In genomic region chr2:138699421-138699820, GRCh38 we compare ENCODE assay signal across 21 cellular contexts.
"Had no signal": no experiment of that assay in that cellular context is flagged by ENCODE, and none has a peak within 500 bp of the region (broad histone marks: within the 10 kb centered on the region; RNA-seq: fewer than 3 reads in every experiment).

No MANE protein-coding gene starts in this region.

- H3K36me3 ChIP-seq: esophagus muscularis mucosa, lower lobe of right lung, prostate gland, right atrium auricular region, tibial artery had no signal

- H3K4me3 Mint-ChIP-seq: activated CD4-positive, alpha-beta memory T cell treated with anti-CD3 and anti-CD28 coated beads, Interleukin-2, amount 10 ng/mL, durations not matched to agents 7 days and 5 days; activated CD4-positive, alpha-beta T cell treated with anti-CD3 and anti-CD28 coated beads, Interleukin-2, amount 10 ng/mL, durations not matched to agents 24 days and 14 days; activated CD8-positive, alpha-beta memory T cell treated with anti-CD3 and anti-CD28 coated beads, Interleukin-2, amount 10 ng/mL, durations not matched to agents 7 days and 5 days; activated naive CD4-positive, alpha-beta T cell treated with anti-CD3 and anti-CD28 coated beads, Interleukin-2, amount 10 ng/mL, durations not matched to agents 7 days and 5 days; naive B cell; stimulated activated naive CD8-positive, alpha-beta T cell treated with anti-CD3 and anti-CD28 coated beads, Interleukin-15, Interleukin-2, amounts not matched to agents 100 ng/mL and 50 ng/mL, for 24 hours; T-helper 1 cell treated with Interleukin-12 subunit alpha and Interleukin-12 subunit beta and Interleukin-4 antibody, amounts not matched to agents 30 μg/mL and 1 μg/mL, for 36 hours had no signal

- DNase-seq: activated CD4-positive, alpha-beta memory T cell treated with anti-CD3 and anti-CD28 coated beads, Interleukin-2, amount 10 ng/mL, durations not matched to agents 7 days and 5 days; activated CD4-positive, alpha-beta T cell treated with anti-CD3 and anti-CD28 coated beads, Interleukin-2, amount 10 ng/mL, durations not matched to agents 24 days and 14 days; activated CD8-positive, alpha-beta memory T cell treated with anti-CD3 and anti-CD28 coated beads, Interleukin-2, amount 10 ng/mL, durations not matched to agents 7 days and 5 days; activated effector memory CD4-positive, alpha-beta T cell treated with anti-CD3 and anti-CD28 coated beads, Interleukin-2, amount 50 U/mL, for 16 hours; activated naive CD4-positive, alpha-beta T cell treated with anti-CD3 and anti-CD28 coated beads, Interleukin-2, amount 10 ng/mL, durations not matched to agents 7 days and 5 days; activated T-cell treated with anti-CD3 and anti-CD28 coated beads for 4 hours; amygdala; effector CD8-positive, alpha-beta T cell; glutamatergic neuron; kidney; lower lobe of right lung; naive B cell; stimulated activated CD4-positive, alpha-beta T cell treated with anti-CD3 and anti-CD28 coated beads, Interleukin-4, amount 100 ng/mL, for 24 hours; tibial artery had no signal

- H3K27ac ChIP-seq: esophagus muscularis mucosa, hepatocyte, lower lobe of right lung, prostate gland, right atrium auricular region, tibial artery had no signal

- H3K9me3 Mint-ChIP-seq: activated CD4-positive, alpha-beta memory T cell treated with anti-CD3 and anti-CD28 coated beads, Interleukin-2, amount 10 ng/mL, durations not matched to agents 7 days and 5 days; activated CD4-positive, alpha-beta T cell treated with anti-CD3 and anti-CD28 coated beads, Interleukin-2, amount 10 ng/mL, durations not matched to agents 24 days and 14 days; activated naive CD4-positive, alpha-beta T cell treated with anti-CD3 and anti-CD28 coated beads, Interleukin-2, amount 10 ng/mL, durations not matched to agents 7 days and 5 days; naive B cell; stimulated activated naive CD8-positive, alpha-beta T cell treated with anti-CD3 and anti-CD28 coated beads, Interleukin-15, Interleukin-2, amounts not matched to agents 100 ng/mL and 50 ng/mL, for 24 hours; T-helper 1 cell treated with Interleukin-12 subunit alpha and Interleukin-12 subunit beta and Interleukin-4 antibody, amounts not matched to agents 30 μg/mL and 1 μg/mL, for 36 hours had no signal

- H3K4me1 ChIP-seq: esophagus muscularis mucosa, lower lobe of right lung, prostate gland, right atrium auricular region, tibial artery had no signal

- H3K4me1 Mint-ChIP-seq: activated CD4-positive, alpha-beta memory T cell treated with anti-CD3 and anti-CD28 coated beads, Interleukin-2, amount 10 ng/mL, durations not matched to agents 7 days and 5 days; activated CD4-positive, alpha-beta T cell treated with anti-CD3 and anti-CD28 coated beads, Interleukin-2, amount 10 ng/mL, durations not matched to agents 24 days and 14 days; activated CD8-positive, alpha-beta memory T cell treated with anti-CD3 and anti-CD28 coated beads, Interleukin-2, amount 10 ng/mL, durations not matched to agents 7 days and 5 days; activated naive CD4-positive, alpha-beta T cell treated with anti-CD3 and anti-CD28 coated beads, Interleukin-2, amount 10 ng/mL, durations not matched to agents 7 days and 5 days; naive B cell had no signal

- H3K9me3 ChIP-seq: esophagus muscularis mucosa, lower lobe of right lung, prostate gland, right atrium auricular region, tibial artery had no signal

- H3K27ac Mint-ChIP-seq: activated CD4-positive, alpha-beta memory T cell treated with anti-CD3 and anti-CD28 coated beads, Interleukin-2, amount 10 ng/mL, durations not matched to agents 7 days and 5 days; activated CD4-positive, alpha-beta T cell treated with anti-CD3 and anti-CD28 coated beads, Interleukin-2, amount 10 ng/mL, durations not matched to agents 24 days and 14 days; activated CD8-positive, alpha-beta memory T cell treated with anti-CD3 and anti-CD28 coated beads, Interleukin-2, amount 10 ng/mL, durations not matched to agents 7 days and 5 days; activated naive CD4-positive, alpha-beta T cell treated with anti-CD3 and anti-CD28 coated beads, Interleukin-2, amount 10 ng/mL, durations not matched to agents 7 days and 5 days; stimulated activated naive CD8-positive, alpha-beta T cell treated with anti-CD3 and anti-CD28 coated beads, Interleukin-15, Interleukin-2, amounts not matched to agents 100 ng/mL and 50 ng/mL, for 24 hours; T-helper 1 cell treated with Interleukin-12 subunit alpha and Interleukin-12 subunit beta and Interleukin-4 antibody, amounts not matched to agents 30 μg/mL and 1 μg/mL, for 36 hours had no signal

- H3K27me3 Mint-ChIP-seq: activated CD4-positive, alpha-beta memory T cell treated with anti-CD3 and anti-CD28 coated beads, Interleukin-2, amount 10 ng/mL, durations not matched to agents 7 days and 5 days; activated CD4-positive, alpha-beta T cell treated with anti-CD3 and anti-CD28 coated beads, Interleukin-2, amount 10 ng/mL, durations not matched to agents 24 days and 14 days; activated CD8-positive, alpha-beta memory T cell treated with anti-CD3 and anti-CD28 coated beads, Interleukin-2, amount 10 ng/mL, durations not matched to agents 7 days and 5 days; activated naive CD4-positive, alpha-beta T cell treated with anti-CD3 and anti-CD28 coated beads, Interleukin-2, amount 10 ng/mL, durations not matched to agents 7 days and 5 days; stimulated activated naive CD8-positive, alpha-beta T cell treated with anti-CD3 and anti-CD28 coated beads, Interleukin-15, Interleukin-2, amounts not matched to agents 100 ng/mL and 50 ng/mL, for 24 hours had no signal

- H3K79me2 ChIP-seq: hepatocyte had no signal

- H2AFZ ChIP-seq: hepatocyte had no signal

- H3K36me3 Mint-ChIP-seq: activated CD8-positive, alpha-beta memory T cell treated with anti-CD3 and anti-CD28 coated beads, Interleukin-2, amount 10 ng/mL, durations not matched to agents 7 days and 5 days; activated naive CD4-positive, alpha-beta T cell treated with anti-CD3 and anti-CD28 coated beads, Interleukin-2, amount 10 ng/mL, durations not matched to agents 7 days and 5 days; naive B cell had no signal

- H3K27me3 ChIP-seq: esophagus muscularis mucosa, hepatocyte, right atrium auricular region, tibial artery had no signal

- H3K4me2 ChIP-seq: hepatocyte had no signal

- H3K4me3 ChIP-seq: esophagus muscularis mucosa, hepatocyte, lower lobe of right lung, prostate gland, right atrium auricular region, tibial artery had no signal

- ATAC-seq: activated CD4-positive, CD25-positive, alpha-beta regulatory T cell treated with anti-CD3 and anti-CD28 coated beads, Interleukin-2, amount 50 U/mL, for 24 hours; activated CD8-positive, alpha-beta memory T cell treated with anti-CD3 and anti-CD28 coated beads, Interleukin-2, amount 10 ng/mL, durations not matched to agents 7 days and 5 days; lower lobe of right lung had no signal
